ENCODE assay signal across 17 cellular contexts in the genomic region with DNA sequence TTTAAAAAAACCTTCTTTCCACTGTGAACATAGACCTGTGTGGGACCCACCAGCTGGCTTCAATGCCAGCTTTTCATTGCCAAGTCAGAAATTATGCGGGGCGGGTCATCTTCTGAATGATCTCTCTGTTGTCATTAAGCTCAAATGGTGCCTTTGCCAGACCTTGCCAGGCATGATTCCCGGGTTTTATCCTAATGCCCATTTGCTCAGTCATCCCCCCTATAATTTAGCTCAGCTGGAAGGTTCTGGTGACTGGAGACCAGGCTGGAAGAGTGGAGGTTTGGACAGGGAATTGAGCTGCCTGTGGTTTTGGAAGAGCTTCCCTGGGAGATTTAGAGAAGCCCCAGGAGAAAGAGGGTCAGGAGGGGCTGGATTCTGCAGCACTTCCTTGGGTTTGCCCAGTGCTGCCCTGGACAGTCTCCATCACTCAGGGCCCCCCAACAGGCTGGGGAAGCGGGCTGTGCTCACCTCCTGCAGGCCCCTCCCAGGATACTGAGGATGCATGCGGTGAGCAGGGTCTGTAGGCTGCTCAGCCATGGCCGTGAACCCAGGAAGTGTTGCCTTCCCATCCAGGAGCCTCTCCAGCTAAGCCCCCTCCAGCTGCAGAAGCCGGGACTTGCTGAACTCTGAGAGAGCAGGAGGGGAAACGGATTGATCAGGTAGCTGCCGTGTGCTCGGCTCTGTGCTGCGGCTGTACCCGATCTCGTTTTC.
DNase-seq lines count a peak whose midpoint lies in the region; ATAC-seq, FAIRE-seq and TF ChIP-seq lines count a peak whose summit lies in the region.
"Had no signal": no experiment of that assay in that cellular context is flagged by ENCODE, and none has a peak within 500 bp of the region (broad histone marks: within the 10 kb centered on the region; RNA-seq: fewer than 3 reads in every experiment).

No MANE protein-coding gene starts in this region.

- WGBS in thyroid gland, 2 donors = 61 to 64% methylated on average over 12 of the region's 13 CpGs
- 43 to 52% (median 50%) methylated on average over 13 of the region's 13 CpGs for WGBS in psoas muscle, 3 donors

- TF ChIP-seq CTCF in kidney (IDR thresholded peaks at IDR 0.05; ENCODE audit: borderline replicate concordance, extremely low read depth, insufficient read depth) = no peak
- no peak for TF ChIP-seq CTCF in thyroid gland (IDR thresholded peaks at IDR 0.05)
- no peak for TF ChIP-seq CTCF in psoas muscle (IDR thresholded peaks at IDR 0.05)

- DNase-seq in NCI-H748 (lab: John Stamatoyannopoulos, UW; ENCODE audit: unreplicated experiment) = peak; percentile 55
- no peak for DNase-seq in NCI-H748 treated with DMSO at 0.1 percent for 48 hours (lab: John Stamatoyannopoulos, UW)
- DNase-seq in NCI-H69 (lab: John Stamatoyannopoulos, UW) = peak; percentile 22
- peak; percentile 43 for DNase-seq in kidney
- peak; percentile 24 for DNase-seq in superior temporal gyrus (ENCODE audit: extremely low spot score)
- DNase-seq in thyroid gland = no peak
- no peak for DNase-seq in psoas muscle
- DNase-seq: CD4-positive, alpha-beta memory T cell; HFFc6; NCI-H1930; NCI-H774; RPMI8226; SIG-M5; T-cell had no signal

- no peak for FAIRE-seq in kidney (lab: Jason Lieb, UNC)
- FAIRE-seq: H54 had no signal

- H3K27ac ChIP-seq in kidney (ENCODE audit: low read depth in 2 of 2, low read length in 2 of 2) = no peak overlapping the region
- no peak overlapping the region for H3K27ac ChIP-seq in thyroid gland
- no peak overlapping the region for H3K27ac ChIP-seq in psoas muscle

- H3K4me1 ChIP-seq in kidney (ENCODE audit: control insufficient read depth in 1 of 2, insufficient read depth in 1 of 2, low read depth in 1 of 2, low read length in 2 of 2) (no peaks in the 10 kb centered on the region), thyroid gland (no peaks in the 10 kb centered on the region), psoas muscle (no peaks in the 10 kb centered on the region)

- H3K4me3 ChIP-seq in kidney (ENCODE audit: low read length in 2 of 2) (no peak overlapping the region), thyroid gland (replicated peaks in 1 of 3) (no peak overlapping the region), psoas muscle (no peak overlapping the region)

- TF ChIP-seq POLR2A in thyroid gland (IDR thresholded peaks at IDR 0.05) = no peak

- no peak overlapping the region for H3K9ac ChIP-seq in kidney (ENCODE audit: low read length in 2 of 2)

- H3K27me3 ChIP-seq in thyroid gland (no peaks in the 10 kb centered on the region), psoas muscle (ENCODE audit: insufficient read depth in 3 of 3, low read length in 2 of 3) (no peaks in the 10 kb centered on the region)

- H3K9me3 ChIP-seq in kidney (ENCODE audit: control insufficient read depth in 1 of 2, low read length in 2 of 2) (no peaks in the 10 kb centered on the region), thyroid gland (no peaks in the 10 kb centered on the region), psoas muscle (no peaks in the 10 kb centered on the region)

- ATAC-seq in HG03565 (IDR thresholded peaks at IDR 0.05; ENCODE audit: unreplicated experiment) (no peak), psoas muscle (no peak)
- ATAC-seq: SK-N-SH treated with all-trans-retinoic acid at 6 μM for 48 hours, T-cell had no signal

- H3K36me3 ChIP-seq in kidney (ENCODE audit: control insufficient read depth in 1 of 2, insufficient read depth in 2 of 2, low read length in 2 of 2) (no peaks in the 10 kb centered on the region), thyroid gland (no peaks in the 10 kb centered on the region), psoas muscle (ENCODE audit: insufficient read depth in 1 of 2, low read depth in 1 of 2) (no peaks in the 10 kb centered on the region)

- intact Hi-C loops in kidney (cut with DNase I) = no loop called here
- intact Hi-C loops in thyroid gland (cut with DNase I) = no loop called here
- intact Hi-C loops in psoas muscle (cut with DNase I) = no loop called here

Comparison
In these comparisons a context has a peak if more than half of its experiments do, and no peak if none do; other contexts are left out.
1. DNase-seq: peak in NCI-H748 (single experiment), NCI-H69 (single experiment), kidney (single experiment) and superior temporal gyrus (single experiment); none in NCI-H748 treated with DMSO at 0.1 percent for 48 hours (single experiment), thyroid gland (0 of 2) and psoas muscle (0 of 2).